Comparison of ENCODE assay signal across 24 cellular contexts in genomic region chr6:16302721-16303552, GRCh38.
DNase-seq lines count a peak whose midpoint lies in the region; ATAC-seq lines count a peak whose summit lies in the region.
"Had no signal": no experiment of that assay in that cellular context is flagged by ENCODE, and none has a peak within 500 bp of the region (broad histone marks: within the 10 kb centered on the region; RNA-seq: fewer than 3 reads in every experiment).

No MANE protein-coding gene starts in this region.

- peak overlapping the region; percentile 50 for H3K27ac Mint-ChIP-seq in memory B cell
- H3K27ac Mint-ChIP-seq: activated CD4-positive, alpha-beta T cell treated with anti-CD3 and anti-CD28 coated beads, Interleukin-2, amount 10 ng/mL, durations not matched to agents 7 days and 5 days; activated naive CD4-positive, alpha-beta T cell treated with anti-CD3 and anti-CD28 coated beads, Interleukin-2, amount 50 U/mL, for 24 hours; activated T-helper 1 cell treated with anti-CD3 and anti-CD28 coated beads, Interleukin-12 subunit alpha, Interleukin-12 subunit beta, Interleukin-2, Interleukin-4 antibody, amounts not matched to agents 30 ng/mL and 10 ng/mL and 1 ng/mL, durations not matched to agents 14 hours and 24 hours and 36 hours; T-helper 2 cell treated with Interferon-gamma antibody and Interleukin-4, amounts not matched to agents 5 μg/mL and 100 μg/mL, for 36 hours had no signal

- H3K36me3 Mint-ChIP-seq in memory B cell = peaks cover 2% of the 10 kb centered on the region

- H3K4me1 ChIP-seq in HUES6 (ENCODE audit: control insufficient read depth, insufficient read depth, low read length) = peaks cover 32% of the 10 kb centered on the region
- H3K4me1 ChIP-seq: tibial artery had no signal

- no peak for ATAC-seq in memory B cell (ENCODE audit: low read depth)
- ATAC-seq: stimulated activated naive CD8-positive, alpha-beta T cell treated with anti-CD3 and anti-CD28 coated beads, Interleukin-15, amount 100 ng/mL, for 72 hours had no signal

- H3K9me3 Mint-ChIP-seq in memory B cell = no peaks in the 10 kb centered on the region
- H3K9me3 Mint-ChIP-seq: activated CD4-positive, alpha-beta T cell treated with anti-CD3 and anti-CD28 coated beads, Interleukin-2, amount 10 ng/mL, durations not matched to agents 7 days and 5 days; activated naive CD4-positive, alpha-beta T cell treated with anti-CD3 and anti-CD28 coated beads, Interleukin-2, amount 50 U/mL, for 24 hours; activated T-helper 1 cell treated with anti-CD3 and anti-CD28 coated beads, Interleukin-12 subunit alpha, Interleukin-12 subunit beta, Interleukin-2, Interleukin-4 antibody, amounts not matched to agents 30 ng/mL and 10 ng/mL and 1 ng/mL, durations not matched to agents 14 hours and 24 hours and 36 hours; neural crest cell; stimulated activated naive CD8-positive, alpha-beta T cell treated with anti-CD3 and anti-CD28 coated beads, Interleukin-15, amount 100 ng/mL, for 72 hours; T-helper 2 cell treated with Interferon-gamma antibody and Interleukin-4, amounts not matched to agents 5 μg/mL and 100 μg/mL, for 36 hours had no signal

- H3K27me3 Mint-ChIP-seq in memory B cell = no peaks in the 10 kb centered on the region
- H3K27me3 Mint-ChIP-seq: activated CD4-positive, alpha-beta T cell treated with anti-CD3 and anti-CD28 coated beads, Interleukin-2, amount 10 ng/mL, durations not matched to agents 7 days and 5 days; activated naive CD4-positive, alpha-beta T cell treated with anti-CD3 and anti-CD28 coated beads, Interleukin-2, amount 50 U/mL, for 24 hours; stimulated activated naive CD8-positive, alpha-beta T cell treated with anti-CD3 and anti-CD28 coated beads, Interleukin-15, amount 100 ng/mL, for 72 hours had no signal

- no peaks in the 10 kb centered on the region for H3K27me3 ChIP-seq in HUES6 (ENCODE audit: control insufficient read depth, insufficient read depth, low read length)
- H3K27me3 ChIP-seq: BLaER1 treated with 17β-estradiol and CSF1 and Interleukin-3, amounts not matched to agents 10 nM and 100 nM; tibial artery had no signal

- H3K4me1 Mint-ChIP-seq in memory B cell = peaks cover 14% of the 10 kb centered on the region
- H3K4me1 Mint-ChIP-seq: activated CD4-positive, alpha-beta T cell treated with anti-CD3 and anti-CD28 coated beads, Interleukin-2, amount 10 ng/mL, durations not matched to agents 7 days and 5 days; activated naive CD4-positive, alpha-beta T cell treated with anti-CD3 and anti-CD28 coated beads, Interleukin-2, amount 50 U/mL, for 24 hours had no signal

- H3K4me3 Mint-ChIP-seq in memory B cell = no peak overlapping the region
- H3K4me3 Mint-ChIP-seq: activated CD4-positive, alpha-beta T cell treated with anti-CD3 and anti-CD28 coated beads, Interleukin-2, amount 10 ng/mL, durations not matched to agents 7 days and 5 days; activated naive CD4-positive, alpha-beta T cell treated with anti-CD3 and anti-CD28 coated beads, Interleukin-2, amount 50 U/mL, for 24 hours; activated T-helper 1 cell treated with anti-CD3 and anti-CD28 coated beads, Interleukin-12 subunit alpha, Interleukin-12 subunit beta, Interleukin-2, Interleukin-4 antibody, amounts not matched to agents 30 ng/mL and 10 ng/mL and 1 ng/mL, durations not matched to agents 14 hours and 24 hours and 36 hours; neural crest cell; stimulated activated naive CD8-positive, alpha-beta T cell treated with anti-CD3 and anti-CD28 coated beads, Interleukin-15, amount 100 ng/mL, for 72 hours; T-helper 2 cell treated with Interferon-gamma antibody and Interleukin-4, amounts not matched to agents 5 μg/mL and 100 μg/mL, for 36 hours had no signal

- H3K9ac ChIP-seq in HUES6 (ENCODE audit: low read length) = peak overlapping the region; percentile 17
- H3K9ac ChIP-seq: BLaER1 treated with 17β-estradiol and CSF1 and Interleukin-3, amounts not matched to agents 10 nM and 100 nM; GM23248 had no signal

- peak; percentile 44 for DNase-seq in ELF-1 (ENCODE audit: low read depth, low spot score)
- peak; percentile 51 for DNase-seq in dermis blood vessel endothelial cell
- DNase-seq in memory B cell (ENCODE audit: low spot score in 2 of 2) = no peak
- no peak for DNase-seq in NCI-H82 treated with DMSO at 0.1 percent for 48 hours (lab: John Stamatoyannopoulos, UW; ENCODE audit: unreplicated experiment)
- no peak for DNase-seq in CD1c-positive myeloid dendritic cell (ENCODE audit: extremely low spot score)
- no peak for DNase-seq in NCI-H524 (lab: John Stamatoyannopoulos, UW)
- DNase-seq in NCI-H2107 treated with DMSO at 0.1 percent for 48 hours (lab: John Stamatoyannopoulos, UW; ENCODE audit: unreplicated experiment) = no peak
- DNase-seq: activated CD4-positive, alpha-beta T cell treated with anti-CD3 and anti-CD28 coated beads, Interleukin-2, amount 10 ng/mL, durations not matched to agents 7 days and 5 days; anterior cingulate cortex; caudate nucleus; EL; GM23248; NCI-H187; NCI-H2227 treated with DMSO at 0.1 percent for 48 hours; NCI-H82; stimulated activated naive CD8-positive, alpha-beta T cell treated with anti-CD3 and anti-CD28 coated beads, Interleukin-15, amount 100 ng/mL, for 72 hours had no signal

- no peak overlapping the region for H3K27ac ChIP-seq in HUES6 (ENCODE audit: low read depth, low read length)
- H3K27ac ChIP-seq: BLaER1 treated with 17β-estradiol and CSF1 and Interleukin-3, amounts not matched to agents 10 nM and 100 nM; GM23248; tibial artery; VCaP had no signal

- H3K36me3 ChIP-seq in HUES6 (ENCODE audit: control insufficient read depth, insufficient read depth, low read length) = no peaks in the 10 kb centered on the region

- H3K4me3 ChIP-seq in HUES6 (ENCODE audit: low read depth, low read length) = peak overlapping the region; percentile 3; the same call in 1 of the 2 replicates
- H3K4me3 ChIP-seq: BLaER1 treated with 17β-estradiol and CSF1 and Interleukin-3, amounts not matched to agents 10 nM and 100 nM; GM23248; tibial artery had no signal

- H3K9me3 ChIP-seq in HUES6 (ENCODE audit: control insufficient read depth, insufficient read depth, low read depth, low read length) = no peaks in the 10 kb centered on the region
- H3K9me3 ChIP-seq: BLaER1 treated with 17β-estradiol and CSF1 and Interleukin-3, amounts not matched to agents 10 nM and 100 nM; tibial artery had no signal

Comparison
In these comparisons a context has a peak if more than half of its experiments do, and no peak if none do; other contexts are left out.
1. DNase-seq: peak in ELF-1 (single experiment) and dermis blood vessel endothelial cell (single experiment); none in memory B cell (0 of 2), NCI-H82 treated with DMSO at 0.1 percent for 48 hours (single experiment), CD1c-positive myeloid dendritic cell (single experiment), NCI-H524 (0 of 2) and NCI-H2107 treated with DMSO at 0.1 percent for 48 hours (single experiment).